Comparison of ENCODE assay signal across 15 cellular contexts in the genomic region with DNA sequence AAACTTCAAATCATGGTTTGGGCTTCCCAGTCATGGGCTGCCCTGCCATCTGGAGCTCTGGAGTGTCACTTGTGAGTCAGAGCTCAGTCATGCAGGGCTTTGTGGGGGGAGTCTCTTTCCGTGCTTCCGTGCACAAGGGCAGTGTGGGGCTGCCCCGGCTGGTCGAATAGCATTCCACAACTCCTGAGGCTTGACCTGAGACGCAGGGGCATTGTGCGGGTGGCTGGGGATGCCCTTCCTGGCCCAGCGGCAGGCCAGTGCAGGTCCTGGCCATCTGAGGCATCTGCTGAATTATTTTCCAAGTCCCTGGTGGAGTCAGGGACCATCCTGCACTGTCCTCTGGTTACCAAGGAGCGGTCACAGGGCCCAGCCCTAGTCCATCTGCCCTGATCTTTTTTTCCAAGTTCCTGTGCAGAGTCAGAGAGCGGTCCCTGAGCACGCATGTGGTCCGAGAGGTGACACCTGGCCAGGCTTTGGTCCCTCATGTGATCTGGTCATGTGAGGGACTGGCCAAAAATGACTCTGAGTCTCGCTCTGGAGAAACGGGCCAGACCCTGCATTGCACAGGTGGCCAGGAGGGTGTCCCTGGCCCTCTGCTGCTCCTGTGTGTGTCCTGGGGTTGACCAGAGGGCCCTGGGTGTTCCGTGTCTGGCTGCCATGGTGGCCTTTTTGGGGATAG.
DNase-seq lines count a peak whose midpoint lies in the region; FAIRE-seq and TF ChIP-seq lines count a peak whose summit lies in the region.
"Had no signal": no experiment of that assay in that cellular context is flagged by ENCODE, and none has a peak within 500 bp of the region (broad histone marks: within the 10 kb centered on the region; RNA-seq: fewer than 3 reads in every experiment).

No MANE protein-coding gene starts in this region.

- no peak overlapping the region for H3K27ac ChIP-seq in astrocyte (ENCODE audit: low read depth, low read length)

- no peak overlapping the region for H3K4me2 ChIP-seq in astrocyte (ENCODE audit: low read length)

- no peak for TF ChIP-seq CTCF in astrocyte (IDR thresholded peaks at IDR 0.05; ENCODE audit: insufficient read depth, low read depth, low read length)

- H3K36me3 ChIP-seq in astrocyte (ENCODE audit: insufficient read depth, low read length), result no peaks in the 10 kb centered on the region
- H3K36me3 ChIP-seq: BE2C had no signal

- H3K4me1 Mint-ChIP-seq in astrocyte (ENCODE audit: low read depth, unreplicated experiment), result no peaks in the 10 kb centered on the region

- peaks cover 29% of the 10 kb centered on the region for H3K9me3 Mint-ChIP-seq in astrocyte (ENCODE audit: unreplicated experiment)

- H3K4me3 Mint-ChIP-seq in astrocyte (ENCODE audit: unreplicated experiment), result no peak overlapping the region

- no peaks in the 10 kb centered on the region for H4K20me1 ChIP-seq in astrocyte (ENCODE audit: insufficient read depth, low read length)

- no peaks in the 10 kb centered on the region for H3K4me1 ChIP-seq in astrocyte (ENCODE audit: insufficient read depth, low read length)
- H3K4me1 ChIP-seq: BE2C had no signal

- peak; percentile 100 for FAIRE-seq in astrocyte (lab: Jason Lieb, UNC)

- DNase-seq in Daoy (ENCODE audit: low read depth) (peak; percentile 83), HT-29 (ENCODE audit: low spot score) (peak; percentile 23), astrocyte (ENCODE audit: low read depth) (no peak), mesenteric fat pad (ENCODE audit: low spot score) (peak; percentile 64), RKO (ENCODE audit: low spot score) (no peak), NCI-H748 treated with DMSO at 0.1 percent for 48 hours (lab: John Stamatoyannopoulos, UW) (no peak)
- no peak for DNase-seq in NK-92 treated with Interleukin-12 subunit alpha and Interleukin-12 subunit beta, amount 100 ng/mL, for 24 hours (lab: John Stamatoyannopoulos, UW)
- DNase-seq: activated CD4-positive, alpha-beta T cell treated with anti-CD3 and anti-CD28 coated beads for 4 hours; activated T-cell treated with anti-CD3 and anti-CD28 coated beads for 4 hours; BE2C; DMS153; effector CD4-positive, alpha-beta T cell; NCI-H2107; NCI-H82; Right ventricle myocardium superior had no signal

- no peaks in the 10 kb centered on the region for H3K27me3 Mint-ChIP-seq in astrocyte (ENCODE audit: low read depth, unreplicated experiment)

- H3K27ac Mint-ChIP-seq in astrocyte (ENCODE audit: unreplicated experiment), result no peak overlapping the region

- H3K36me3 Mint-ChIP-seq in astrocyte (ENCODE audit: low read depth, unreplicated experiment), result no peaks in the 10 kb centered on the region

- H3K9me3 ChIP-seq in astrocyte (ENCODE audit: insufficient read depth, low read depth, low read length), result peaks cover 13% of the 10 kb centered on the region
- H3K9me3 ChIP-seq: BE2C had no signal

- no peaks in the 10 kb centered on the region for H3K27me3 ChIP-seq in astrocyte (ENCODE audit: insufficient read depth, low read length)

- H3K9ac ChIP-seq in astrocyte (ENCODE audit: low read length), result no peak overlapping the region

- no peak overlapping the region for H3K4me3 ChIP-seq in astrocyte (ENCODE audit: insufficient read depth, low read depth, low read length)

- H2AFZ ChIP-seq in astrocyte (ENCODE audit: low read depth, low read length), result no peak overlapping the region

- H3K79me2 ChIP-seq in astrocyte (ENCODE audit: insufficient read depth, low read length), result no peaks in the 10 kb centered on the region

Comparison
In these comparisons a context has a peak if more than half of its experiments do, and no peak if none do; other contexts are left out.
1. DNase-seq: peak in Daoy (single experiment), HT-29 (single experiment) and mesenteric fat pad (single experiment); none in astrocyte (single experiment), RKO (single experiment), NK-92 treated with Interleukin-12 subunit alpha and Interleukin-12 subunit beta, amount 100 ng/mL, for 24 hours (single experiment) and NCI-H748 treated with DMSO at 0.1 percent for 48 hours (single experiment).